ENCODE assay signal across 12 cellular contexts in genomic region chr2:96625571-96626552, GRCh38. TPM values are rescaled to one million over a fixed set of nuclear protein-coding genes. Genes with fewer than 3 reads are reported as not detected.
DNase-seq lines count a peak whose midpoint lies in the region; ATAC-seq and TF ChIP-seq lines count a peak whose summit lies in the region.
"Had no signal": no experiment of that assay in that cellular context is flagged by ENCODE, and none has a peak within 500 bp of the region (broad histone marks: within the 10 kb centered on the region; RNA-seq: fewer than 3 reads in every experiment).

No MANE protein-coding gene starts in this region.

- H3K27me3 Mint-ChIP-seq in activated T-helper 2 cell treated with anti-CD3 and anti-CD28 coated beads, Interferon-gamma antibody, Interleukin-2, Interleukin-4, amounts not matched to agents 10 μg/mL and 5 μg/mL and 100 μg/mL, durations not matched to agents 14 hours and 24 hours and 36 hours (ENCODE audit: low read depth): no peaks in the 10 kb centered on the region
- H3K27me3 Mint-ChIP-seq: activated naive CD4-positive, alpha-beta T cell treated with anti-CD3 and anti-CD28 coated beads, Interleukin-2, amount 10 ng/mL, durations not matched to agents 7 days and 5 days had no signal

- H3K27ac Mint-ChIP-seq in activated T-helper 2 cell treated with anti-CD3 and anti-CD28 coated beads, Interferon-gamma antibody, Interleukin-2, Interleukin-4, amounts not matched to agents 10 μg/mL and 5 μg/mL and 100 μg/mL, durations not matched to agents 14 hours and 24 hours and 36 hours: peak overlapping the region; percentile 8
- H3K27ac Mint-ChIP-seq: activated naive CD4-positive, alpha-beta T cell treated with anti-CD3 and anti-CD28 coated beads, Interleukin-2, amount 10 ng/mL, durations not matched to agents 7 days and 5 days had no signal

- intact Hi-C loops in activated T-helper 2 cell treated with anti-CD3 and anti-CD28 coated beads, Interferon-gamma antibody, Interleukin-2, Interleukin-4, amounts not matched to agents 10 μg/mL and 5 μg/mL and 100 μg/mL, durations not matched to agents 14 hours and 24 hours and 36 hours (cut with micrococcal nuclease): no loop called here

- H3K9me3 ChIP-seq in HAP-1: no peaks in the 10 kb centered on the region
- no peaks in the 10 kb centered on the region for H3K9me3 ChIP-seq in skeletal muscle satellite cell (replicated peaks; ENCODE audit: low read length)

- H3K36me3 Mint-ChIP-seq in activated T-helper 2 cell treated with anti-CD3 and anti-CD28 coated beads, Interferon-gamma antibody, Interleukin-2, Interleukin-4, amounts not matched to agents 10 μg/mL and 5 μg/mL and 100 μg/mL, durations not matched to agents 14 hours and 24 hours and 36 hours (ENCODE audit: low read depth): peaks cover 55% of the 10 kb centered on the region

- H3K27me3 ChIP-seq in HAP-1 (ENCODE audit: low read depth): no peaks in the 10 kb centered on the region
- H3K27me3 ChIP-seq in skeletal muscle satellite cell (ENCODE audit: control insufficient read depth, insufficient read depth, low read length): no peaks in the 10 kb centered on the region

- H3K4me1 ChIP-seq in HAP-1 (peaks cover 14% of the 10 kb centered on the region), skeletal muscle satellite cell (ENCODE audit: control insufficient read depth, insufficient read depth, low read length) (peaks cover 16% of the 10 kb centered on the region)

- peaks cover 28% of the 10 kb centered on the region for H3K36me3 ChIP-seq in HAP-1 (replicated peaks)
- H3K36me3 ChIP-seq in skeletal muscle satellite cell (ENCODE audit: insufficient read depth, low read length): peaks cover 33% of the 10 kb centered on the region

- peaks cover 27% of the 10 kb centered on the region for H3K4me1 Mint-ChIP-seq in activated T-helper 2 cell treated with anti-CD3 and anti-CD28 coated beads, Interferon-gamma antibody, Interleukin-2, Interleukin-4, amounts not matched to agents 10 μg/mL and 5 μg/mL and 100 μg/mL, durations not matched to agents 14 hours and 24 hours and 36 hours (ENCODE audit: low read depth)

- no peaks in the 10 kb centered on the region for H3K9me3 Mint-ChIP-seq in activated T-helper 2 cell treated with anti-CD3 and anti-CD28 coated beads, Interferon-gamma antibody, Interleukin-2, Interleukin-4, amounts not matched to agents 10 μg/mL and 5 μg/mL and 100 μg/mL, durations not matched to agents 14 hours and 24 hours and 36 hours
- H3K9me3 Mint-ChIP-seq: activated naive CD4-positive, alpha-beta T cell treated with anti-CD3 and anti-CD28 coated beads, Interleukin-2, amount 10 ng/mL, durations not matched to agents 7 days and 5 days; CD14-positive monocyte had no signal

- TF ChIP-seq CTCF in fibroblast of the aortic adventitia (IDR thresholded peaks at IDR 0.05; ENCODE audit: insufficient read depth, low read length): no peak

- peak overlapping the region; percentile 4 for H3K4me3 Mint-ChIP-seq in activated T-helper 2 cell treated with anti-CD3 and anti-CD28 coated beads, Interferon-gamma antibody, Interleukin-2, Interleukin-4, amounts not matched to agents 10 μg/mL and 5 μg/mL and 100 μg/mL, durations not matched to agents 14 hours and 24 hours and 36 hours (ENCODE audit: low read depth)
- H3K4me3 Mint-ChIP-seq: activated naive CD4-positive, alpha-beta T cell treated with anti-CD3 and anti-CD28 coated beads, Interleukin-2, amount 10 ng/mL, durations not matched to agents 7 days and 5 days; CD14-positive monocyte had no signal

- peak overlapping the region; percentile 8 for H3K4me2 ChIP-seq in skeletal muscle satellite cell (ENCODE audit: low read length)

- in situ Hi-C loops in HAP-1 (cut with MboI; ENCODE audit: low sequenced_read_pairs): no loop called here

- no peak overlapping the region for H3K4me3 ChIP-seq in HAP-1
- H3K4me3 ChIP-seq in fibroblast of the aortic adventitia (ENCODE audit: low read depth, low read length): no peak overlapping the region
- H3K4me3 ChIP-seq in skeletal muscle satellite cell (ENCODE audit: low read length): no peak overlapping the region
- H3K4me3 ChIP-seq: GM12878 had no signal

- DNase-seq in HAP-1 (ENCODE audit: low spot score in 2 of 2) (peak; percentile 48 to 50), fibroblast of the aortic adventitia (ENCODE audit: low read depth) (peak; percentile 64)
- DNase-seq in activated T-helper 2 cell treated with anti-CD3 and anti-CD28 coated beads, Interferon-gamma antibody, Interleukin-2, Interleukin-4, amounts not matched to agents 10 μg/mL and 5 μg/mL and 100 μg/mL, durations not matched to agents 14 hours and 24 hours and 36 hours (ENCODE audit: low spot score): no peak
- DNase-seq: activated naive CD4-positive, alpha-beta T cell treated with anti-CD3 and anti-CD28 coated beads, Interleukin-2, amount 10 ng/mL, durations not matched to agents 7 days and 5 days; midbrain; WERI-Rb-1 had no signal

- H3K9ac ChIP-seq in skeletal muscle satellite cell (ENCODE audit: low read depth, low read length): peak overlapping the region; percentile 20

- ATAC-seq in GM18517 (IDR thresholded peaks at IDR 0.05; ENCODE audit: unreplicated experiment) (no peak), HG02571 (IDR thresholded peaks at IDR 0.05; ENCODE audit: unreplicated experiment) (no peak), HG03045 (IDR thresholded peaks at IDR 0.05; ENCODE audit: unreplicated experiment) (no peak)
- ATAC-seq: GM12878 had no signal

RNA-seq across cellular contexts. Expression of gene KANSL3, which starts 12.2 kb away (rescaled TPM):
- 45.8 and 48.3 TPM in 2 replicates for total RNA-seq in activated T-helper 2 cell treated with anti-CD3 and anti-CD28 coated beads, Interferon-gamma antibody, Interleukin-2, Interleukin-4, amounts not matched to agents 10 μg/mL and 5 μg/mL and 100 μg/mL, durations not matched to agents 14 hours and 24 hours and 36 hours
- 39.7 and 45.6 TPM in 2 replicates for total RNA-seq in fibroblast of the aortic adventitia (ENCODE audit: low replicate concordance)
- 13.3 and 14.7 TPM in 2 replicates for total RNA-seq in skeletal muscle satellite cell (2012; rRNA removed)

RNA-seq across cellular contexts. Expression of gene FER1L5, which starts 16.7 kb away (rescaled TPM):
- not detected in 2 replicates for total RNA-seq in activated T-helper 2 cell treated with anti-CD3 and anti-CD28 coated beads, Interferon-gamma antibody, Interleukin-2, Interleukin-4, amounts not matched to agents 10 μg/mL and 5 μg/mL and 100 μg/mL, durations not matched to agents 14 hours and 24 hours and 36 hours
- total RNA-seq in fibroblast of the aortic adventitia (ENCODE audit: low replicate concordance): 0.18 and 0.98 TPM in 2 replicates
- 0.22 and 0.25 TPM in 2 replicates for total RNA-seq in skeletal muscle satellite cell (2012; rRNA removed)
- total RNA-seq: GM12878 had no signal
